In the genomic region with DNA sequence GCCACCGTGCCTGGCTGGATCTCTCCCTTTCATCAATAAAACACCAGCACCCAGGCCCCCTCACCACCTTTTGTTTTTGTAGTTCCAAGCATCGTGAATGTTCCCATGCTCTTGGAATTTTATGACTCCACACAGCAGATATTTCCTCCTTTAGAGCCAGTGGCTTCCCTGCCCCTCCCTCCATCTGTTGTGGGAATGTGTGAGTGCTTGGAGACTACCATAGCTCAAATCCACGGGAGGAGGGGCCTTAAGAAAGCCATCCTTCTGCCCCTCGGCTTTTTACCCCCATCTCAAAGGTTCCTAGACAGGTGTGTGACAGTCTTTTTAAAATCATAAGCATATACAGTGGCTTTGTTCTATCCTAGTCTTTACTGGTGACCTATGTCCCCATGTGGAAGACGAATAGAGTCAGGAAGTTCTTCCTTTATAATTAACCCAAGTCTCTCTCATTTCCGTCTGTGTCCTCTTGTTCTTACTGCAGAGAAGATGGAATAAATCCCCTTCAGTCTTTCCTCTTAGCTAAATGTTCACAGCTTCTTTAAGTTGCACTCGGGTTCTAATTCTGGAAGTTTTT, we compare ENCODE assay signal across 11 cellular contexts. TPM values are rescaled to one million over a fixed set of nuclear protein-coding genes. Genes with fewer than 3 reads are reported as not detected.
DNase-seq lines count a peak whose midpoint lies in the region; ATAC-seq and TF ChIP-seq lines count a peak whose summit lies in the region.
"Had no signal": no experiment of that assay in that cellular context is flagged by ENCODE, and none has a peak within 500 bp of the region (broad histone marks: within the 10 kb centered on the region; RNA-seq: fewer than 3 reads in every experiment).

No MANE protein-coding gene starts in this region.

- intact Hi-C loops in OCI-LY7 (cut with micrococcal nuclease; ENCODE audit: unreplicated experiment), result no loop called here

- DNase-seq in SJSA1 (ENCODE audit: low read depth in 1 of 2, low spot score in 2 of 2) (peak; percentile 68 to 78), fibroblast of mammary gland (ENCODE audit: low read depth) (peak; percentile 84), nephron progenitor cell (no peak), NCI-H510A treated with DMSO at 0.1 percent for 48 hours (lab: John Stamatoyannopoulos, UW) (no peak), SHP77 (lab: John Stamatoyannopoulos, UW) (no peak), OCI-LY7 (ENCODE audit: low spot score) (no peak)
- DNase-seq: foreskin melanocyte, RPMI8226 had no signal

- H3K79me2 ChIP-seq in ACC112 (ENCODE audit: control insufficient read depth, insufficient read depth, low read length, unreplicated experiment), result peaks cover 7% of the 10 kb centered on the region
- no peaks in the 10 kb centered on the region for H3K79me2 ChIP-seq in OCI-LY7 (ENCODE audit: insufficient read depth, low read depth, low read length)

- no peak for ATAC-seq in GM18498 (IDR thresholded peaks at IDR 0.05; ENCODE audit: unreplicated experiment)

- H3K4me3 ChIP-seq in ACC112 (ENCODE audit: low read depth, low read length) (no peak overlapping the region), SJSA1 (no peak overlapping the region), fibroblast of mammary gland (ENCODE audit: control insufficient read depth, low read depth, low read length) (no peak overlapping the region), OCI-LY7 (ENCODE audit: low read depth, low read length, poor library complexity, severe bottlenecking) (no peak overlapping the region)
- H3K4me3 ChIP-seq: BLaER1 treated with 17β-estradiol and CSF1 and Interleukin-3, amounts not matched to agents 10 nM and 100 nM had no signal

- BruUV-seq in OCI-LY7 (replicated peaks; lab: Mats Ljungman, UMichigan), result no TSS peak

- H3K4me2 ChIP-seq in OCI-LY7 (ENCODE audit: low read length), result no peak overlapping the region

- H3K27ac Mint-ChIP-seq in nephron progenitor cell, result peak overlapping the region; percentile 95

- POLR2A ChIA-PET in OCI-LY7 (lab: Charles Lee), result interaction anchor here (0.6 to 0.7 kb wide), 2 partner anchors 10 to 528 kb away, joined by 3 read pairs; no protein-coding TSS in a partner anchor

- H4K20me1 ChIP-seq in OCI-LY7 (ENCODE audit: insufficient read depth, low read length), result no peaks in the 10 kb centered on the region

- TF ChIP-seq CTCF in fibroblast of mammary gland (conservative IDR thresholded peaks at IDR 0.05; ENCODE audit: control insufficient read depth, insufficient read depth, low read depth, low read length) (no peak), nephron progenitor cell (IDR thresholded peaks at IDR 0.05) (no peak), OCI-LY7 (conservative IDR thresholded peaks at IDR 0.05; ENCODE audit: low read length) (no peak)

- H3K4me1 ChIP-seq in ACC112 (ENCODE audit: control insufficient read depth, insufficient read depth, low read length, unreplicated experiment) (peaks cover 60% of the 10 kb centered on the region), SJSA1 (replicated peaks) (peaks cover 28% of the 10 kb centered on the region), OCI-LY7 (ENCODE audit: insufficient read depth, low read length, poor library complexity, severe bottlenecking) (peaks cover 15% of the 10 kb centered on the region)

- H3K36me3 ChIP-seq in ACC112 (ENCODE audit: insufficient read depth, low read length) (no peaks in the 10 kb centered on the region), SJSA1 (no peaks in the 10 kb centered on the region), OCI-LY7 (ENCODE audit: insufficient read depth, low read length) (no peaks in the 10 kb centered on the region)

- no peak overlapping the region for H2AFZ ChIP-seq in ACC112 (ENCODE audit: low read length, unreplicated experiment)
- H2AFZ ChIP-seq in OCI-LY7 (ENCODE audit: low read length), result no peak overlapping the region

- H3K27ac ChIP-seq in ACC112 (ENCODE audit: low read depth, low read length), result peak overlapping the region; percentile 88; the same call in 1 of the 2 replicates
- H3K27ac ChIP-seq in SJSA1, result peak overlapping the region; percentile 14; the same call in 1 of the 2 replicates
- no peak overlapping the region for H3K27ac ChIP-seq in OCI-LY7 (ENCODE audit: low read depth, low read length, poor library complexity, severe bottlenecking)
- H3K27ac ChIP-seq: BLaER1 treated with 17β-estradiol and CSF1 and Interleukin-3, amounts not matched to agents 10 nM and 100 nM had no signal

- CTCF ChIA-PET in OCI-LY7 (lab: Charles Lee; ENCODE audit: unreplicated experiment), result no interaction called here

- peaks cover 17% of the 10 kb centered on the region for H3K36me3 Mint-ChIP-seq in nephron progenitor cell (ENCODE audit: low read depth)

- no peaks in the 10 kb centered on the region for H3K9me3 ChIP-seq in SJSA1 (replicated peaks)
- H3K9me3 ChIP-seq in OCI-LY7 (ENCODE audit: low read length), result no peaks in the 10 kb centered on the region
- H3K9me3 ChIP-seq: BLaER1 treated with 17β-estradiol and CSF1 and Interleukin-3, amounts not matched to agents 10 nM and 100 nM had no signal

- H3K4me1 Mint-ChIP-seq in nephron progenitor cell, result peaks cover 75% of the 10 kb centered on the region

- peaks cover 5% of the 10 kb centered on the region for H3K27me3 Mint-ChIP-seq in nephron progenitor cell (ENCODE audit: low read depth, poor library complexity)

- no peaks in the 10 kb centered on the region for H3K9me3 Mint-ChIP-seq in nephron progenitor cell

- H3K27me3 ChIP-seq in ACC112 (ENCODE audit: insufficient read depth, low read length), result no peaks in the 10 kb centered on the region
- H3K27me3 ChIP-seq in SJSA1 (replicated peaks), result no peaks in the 10 kb centered on the region
- H3K27me3 ChIP-seq: BLaER1 treated with 17β-estradiol and CSF1 and Interleukin-3, amounts not matched to agents 10 nM and 100 nM had no signal

- H3K9me2 ChIP-seq in OCI-LY7 (ENCODE audit: insufficient read depth, low read length), result no peaks in the 10 kb centered on the region

- no peak overlapping the region for H3K4me3 Mint-ChIP-seq in nephron progenitor cell

RNA-seq across cellular contexts. Expression of a gene that starts 47.3 kb away (rescaled TPM):
- 4.2 and 4.4 TPM in 2 replicates for total RNA-seq in SJSA1 (2014; rRNA removed; shearing (Covaris generic))
- 0.88 and 2.2 TPM in 2 replicates for total RNA-seq in OCI-LY7 (2014; rRNA removed; shearing (Covaris generic))
- total RNA-seq in OCI-LY7 (2022), result 3.1 and 5.1 TPM in 2 replicates

Comparison
In these comparisons a context has a peak if more than half of its experiments do, and no peak if none do; other contexts are left out.
1. DNase-seq: peak in SJSA1 (2 of 2) and fibroblast of mammary gland (single experiment); none in nephron progenitor cell (single experiment), NCI-H510A treated with DMSO at 0.1 percent for 48 hours (single experiment), SHP77 (0 of 2) and OCI-LY7 (single experiment).